ENCODE assay signal across 1 cellular context in genomic region chrX:2427147-2427546, GRCh38.
TF ChIP-seq lines count a peak whose summit lies in the region.

No MANE protein-coding gene starts in this region.

TF ChIP-seq in WTC11, 78 proteins besides CTCF, POLR2A, EP300 and RAD21 (continued from another document):
- TF ChIP-seq USF2 (CRISPR knock-in tag; IDR thresholded peaks at IDR 0.05), result no peak
- no peak for TF ChIP-seq ZSCAN18 (CRISPR knock-in tag; IDR thresholded peaks at IDR 0.05)
- TF ChIP-seq PREB (CRISPR knock-in tag; IDR thresholded peaks at IDR 0.05; ENCODE audit: borderline replicate concordance), result no peak
- no peak for TF ChIP-seq MAX (CRISPR knock-in tag; IDR thresholded peaks at IDR 0.05)
- no peak for TF ChIP-seq ZNF416 (CRISPR knock-in tag; IDR thresholded peaks at IDR 0.05)
- no peak for TF ChIP-seq SOX15 (CRISPR knock-in tag; IDR thresholded peaks at IDR 0.05)
- TF ChIP-seq IRF1 (CRISPR knock-in tag; IDR thresholded peaks at IDR 0.05), result no peak
TF ChIP-seq in WTC11: peak in this region for 0.
